2 cellular contexts compared by ENCODE assay signal in genomic region chr17:68661265-68662036, GRCh38.
TF ChIP-seq lines count a peak whose summit lies in the region.

No MANE protein-coding gene starts in this region.

TF ChIP-seq in liver, 16 proteins besides CTCF, POLR2A, EP300 and RAD21 (continued from another document):
- peak; percentile 2 for TF ChIP-seq REST (IDR thresholded peaks at IDR 0.05)
- TF ChIP-seq HNF4A (conservative IDR thresholded peaks at IDR 0.05) = peak; percentile 0 to 37

TF ChIP-seq in HepG2, 621 proteins besides CTCF, POLR2A, EP300 and RAD21:
- TF ChIP-seq AFF4 (CRISPR knock-in tag; IDR thresholded peaks at IDR 0.05) (no peak), ZBTB46 (CRISPR knock-in tag; IDR thresholded peaks at IDR 0.05; ENCODE audit: borderline replicate concordance) (no peak), ZNF12 (CRISPR knock-in tag; IDR thresholded peaks at IDR 0.05) (no peak), CREB3 (CRISPR knock-in tag; IDR thresholded peaks at IDR 0.05) (no peak), TRIM24 (CRISPR knock-in tag; IDR thresholded peaks at IDR 0.05) (no peak), ZSCAN20 (CRISPR knock-in tag; IDR thresholded peaks at IDR 0.05; ENCODE audit: borderline replicate concordance) (no peak), NFYB (CRISPR knock-in tag; IDR thresholded peaks at IDR 0.05) (no peak), RNF2 (conservative IDR thresholded peaks at IDR 0.05; ENCODE audit: low read depth) (no peak), MED1 (CRISPR knock-in tag; IDR thresholded peaks at IDR 0.05) (no peak), DNMT3B (CRISPR knock-in tag; conservative IDR thresholded peaks at IDR 0.05) (no peak), ATF4 (CRISPR knock-in tag; IDR thresholded peaks at IDR 0.05) (no peak), SYNCRIP (IDR thresholded peaks at IDR 0.05; ENCODE audit: insufficient read depth, low read depth, low read length) (no peak), KDM4B (CRISPR knock-in tag; IDR thresholded peaks at IDR 0.05) (no peak), AGO2 (optimal IDR thresholded peaks at IDR 0.05; ENCODE audit: low read depth, low read length) (no peak)
